ENCODE assay signal across 16 cellular contexts in the genomic region with DNA sequence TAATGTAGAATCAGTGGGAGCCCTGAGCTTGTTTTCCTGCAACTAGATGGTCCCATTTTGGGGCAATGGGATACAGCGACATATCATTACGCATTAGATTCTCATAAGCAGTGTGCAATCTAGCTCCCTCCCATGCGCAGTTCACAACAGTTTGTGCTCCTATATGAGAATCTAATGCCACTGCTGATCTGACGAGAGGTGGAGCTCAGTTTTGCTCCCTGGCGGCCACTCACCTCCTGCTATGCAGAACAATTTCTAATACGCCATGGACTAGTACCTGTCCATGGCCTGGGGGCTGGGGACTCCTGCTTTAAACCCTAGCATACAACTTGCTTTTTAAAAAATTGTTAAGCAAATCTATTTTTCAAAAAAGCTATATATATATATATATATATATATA. TPM values are rescaled to one million over a fixed set of nuclear protein-coding genes. Genes with fewer than 3 reads are reported as not detected.
DNase-seq lines count a peak whose midpoint lies in the region; ATAC-seq and TF ChIP-seq lines count a peak whose summit lies in the region.
"Had no signal": no experiment of that assay in that cellular context is flagged by ENCODE, and none has a peak within 500 bp of the region (broad histone marks: within the 10 kb centered on the region; RNA-seq: fewer than 3 reads in every experiment).

No MANE protein-coding gene starts in this region.

- H3K9me3 ChIP-seq in heart left ventricle (no peaks in the 10 kb centered on the region), GM23248 (ENCODE audit: low read depth) (no peaks in the 10 kb centered on the region), psoas muscle (no peaks in the 10 kb centered on the region), vagina (no peaks in the 10 kb centered on the region)
- H3K9me3 ChIP-seq: BLaER1 had no signal

- H3K4me2 ChIP-seq in GM23248 (ENCODE audit: unreplicated experiment): peak overlapping the region; percentile 88
- H3K4me2 ChIP-seq: BLaER1 had no signal

- H3K79me2 ChIP-seq in GM23248 (ENCODE audit: insufficient read depth): peaks cover 17% of the 10 kb centered on the region

- in situ Hi-C loops in GM23248 (cut with MboI): loop anchor here (25.0 kb wide), 1 partner anchor 317 kb away; a partner anchor contains a TSS

- ATAC-seq in heart left ventricle: no peak
- ATAC-seq in Right ventricle myocardium superior (ENCODE audit: poor library complexity): no peak
- peak in 2 of 4 donors; percentile 22 to 47 for ATAC-seq in psoas muscle
- ATAC-seq: HepG2 had no signal

- no peaks in the 10 kb centered on the region for H3K9me2 ChIP-seq in GM23248 (ENCODE audit: insufficient read depth)

- TF ChIP-seq POLR2A in heart left ventricle (IDR thresholded peaks at IDR 0.05) (no peak), vagina (IDR thresholded peaks at IDR 0.05) (no peak)

- H3K9ac ChIP-seq in GM23248: no peak overlapping the region
- H3K9ac ChIP-seq: BLaER1 had no signal

- H3K4me1 ChIP-seq in heart left ventricle: peaks cover 0 to 74% (median 9%) of the 10 kb centered on the region in 12 donors
- H3K4me1 ChIP-seq in GM23248 (ENCODE audit: insufficient read depth): peaks cover 48% of the 10 kb centered on the region
- H3K4me1 ChIP-seq in psoas muscle: peaks cover 7% of the 10 kb centered on the region
- no peaks in the 10 kb centered on the region for H3K4me1 ChIP-seq in vagina
- H3K4me1 ChIP-seq: BLaER1 had no signal

- H3F3A ChIP-seq in GM23248 (ENCODE audit: insufficient read depth): peaks cover 37% of the 10 kb centered on the region

- H3K27ac ChIP-seq in heart left ventricle (peak overlapping the region in 7 of 12 donors; percentile 2 to 74 (median 13)), GM23248 (no peak overlapping the region), psoas muscle (peak overlapping the region; percentile 54), vagina (peak overlapping the region; percentile 0)
- H3K27ac ChIP-seq: BLaER1 had no signal

- DNase-seq in heart left ventricle (no peak), Right ventricle myocardium superior (no peak), GM23248 (no peak), psoas muscle (no peak), vagina (ENCODE audit: extremely low spot score in 2 of 2) (no peak), NCI-H1417 treated with DMSO at 0.1 percent for 48 hours (lab: John Stamatoyannopoulos, UW) (no peak), middle frontal gyrus (ENCODE audit: extremely low spot score, low spot score) (no peak)
- DNase-seq: 8988T; CD4-positive, alpha-beta memory T cell; DMS153; DMS79; GDM1; GOT3; H7 had no signal

- no peaks in the 10 kb centered on the region for H4K20me1 ChIP-seq in GM23248 (ENCODE audit: insufficient read depth)
- H4K20me1 ChIP-seq: BLaER1 had no signal

- H3K27me3 ChIP-seq in heart left ventricle: peaks cover 0 to 3% (median 0%) of the 10 kb centered on the region in 9 donors
- H3K27me3 ChIP-seq in GM23248 (replicated peaks; ENCODE audit: insufficient read depth): no peaks in the 10 kb centered on the region
- peaks cover 0 to 4% (median 0%) of the 10 kb centered on the region in 3 donors for H3K27me3 ChIP-seq in psoas muscle (ENCODE audit: insufficient read depth in 3 of 3, low read length in 2 of 3)
- no peaks in the 10 kb centered on the region for H3K27me3 ChIP-seq in vagina
- H3K27me3 ChIP-seq: BLaER1 had no signal

- H3K36me3 ChIP-seq in heart left ventricle: no peaks in the 10 kb centered on the region
- H3K36me3 ChIP-seq in GM23248 (ENCODE audit: low read depth): no peaks in the 10 kb centered on the region
- H3K36me3 ChIP-seq in psoas muscle (ENCODE audit: insufficient read depth in 1 of 2, low read depth in 1 of 2): no peaks in the 10 kb centered on the region
- H3K36me3 ChIP-seq in vagina: no peaks in the 10 kb centered on the region

- 87 to 97% (median 94%) methylated on average over 6 of the region's 6 CpGs for WGBS in heart left ventricle, 4 donors
- 97 to 100% methylated on average over 6 of the region's 6 CpGs for WGBS in GM23248 (ENCODE audit: low coverage in 1 of 2, low lambda C conversion rate in 2 of 2, missing lambda C conversion rate in 2 of 2), 2 experiments
- WGBS in psoas muscle, 3 donors: 64 to 75% (median 73%) methylated on average over 6 of the region's 6 CpGs

- H3K4me3 ChIP-seq in heart left ventricle (no peak overlapping the region), GM23248 (no peak overlapping the region), psoas muscle (peak overlapping the region; percentile 52), vagina (no peak overlapping the region)
- H3K4me3 ChIP-seq: BLaER1 had no signal

- TF ChIP-seq CTCF in heart left ventricle (IDR thresholded peaks at IDR 0.05) (no peak), psoas muscle (IDR thresholded peaks at IDR 0.05) (no peak), vagina (IDR thresholded peaks at IDR 0.05) (no peak)

- intact Hi-C loops in heart left ventricle (cut with DNase I) (loop anchor here in 1 of 10 donors (10.0 kb wide), 1 partner anchor 1160 kb away; no protein-coding TSS in a partner anchor), Right ventricle myocardium superior (cut with DNase I) (no loop called here), psoas muscle (cut with DNase I) (loop anchor here in 1 of 2 donors (10.0 kb wide), 1 partner anchor 310 kb away; a partner anchor contains a TSS), vagina (cut with DNase I) (no loop called here)

- no peak overlapping the region for H2AFZ ChIP-seq in GM23248

RNA-seq across cellular contexts. Expression of a gene that starts 5.8 kb away (rescaled TPM):
- total RNA-seq in heart left ventricle: 1 to 10 TPM; 2.8 to 6.3 (median 5.2) TPM
- 1 to 10 TPM in 1 of 2 donors, under 1 TPM in 1; 0.53 to 1.4 TPM for polyA plus RNA-seq in heart left ventricle
- 3.6 TPM for total RNA-seq in Right ventricle myocardium superior
- 3.7 and 4.9 TPM in 2 replicates for total RNA-seq in GM23248 (2014; rRNA removed; shearing (Covaris generic))
- 0.61 and 0.85 TPM in 2 replicates for polyA plus RNA-seq in GM23248 (2016; fragmentation: Nextera tagmentation; extraction: Ambion mirVana)
- total RNA-seq in psoas muscle: 1 to 10 TPM; 2.6 to 4.7 (median 3.1) TPM
- polyA plus RNA-seq in psoas muscle: 1 to 10 TPM in 1 of 3 donors, under 1 TPM in 2; 0.64 to 1.7 (median 0.75) TPM
- 5.6 TPM for total RNA-seq in vagina
- total RNA-seq: HepG2 had no signal
- polyA plus RNA-seq: HepG2 had no signal
